1 cellular context compared by ENCODE assay signal in genomic region chr19:43824572-43824971, GRCh38. TPM values are rescaled to one million over a fixed set of nuclear protein-coding genes. Genes with fewer than 3 reads are reported as not detected.
"Had no signal": no experiment of that assay in that cellular context is flagged by ENCODE, and none has a peak within 500 bp of the region (broad histone marks: within the 10 kb centered on the region; RNA-seq: fewer than 3 reads in every experiment).

No MANE protein-coding gene starts in this region.

RNA-seq across cellular contexts. Expression of gene LYPD5, which starts 22.3 kb away (rescaled TPM):
- total RNA-seq: body of pancreas had no signal
